In the genomic region with DNA sequence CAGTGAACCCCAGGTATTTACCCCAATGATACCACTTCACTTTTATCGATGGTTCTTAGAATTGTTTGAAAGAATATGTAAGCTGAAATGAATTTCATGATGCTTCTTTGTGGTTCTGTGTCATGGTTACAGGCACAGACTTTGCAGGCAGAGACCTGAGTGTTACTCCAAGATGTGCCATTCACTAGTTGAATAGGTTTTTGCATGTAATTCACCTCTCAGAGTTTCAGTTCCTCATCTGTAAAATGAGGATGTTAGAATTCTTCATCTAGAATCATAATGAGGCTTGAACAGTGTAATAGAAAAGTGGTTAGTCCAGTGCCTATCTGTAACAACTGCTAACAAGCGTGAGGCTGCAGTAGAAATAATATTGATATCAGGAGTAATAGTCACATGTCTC, we compare ENCODE assay signal across 13 cellular contexts. TPM values are rescaled to one million over a fixed set of nuclear protein-coding genes. Genes with fewer than 3 reads are reported as not detected.
DNase-seq lines count a peak whose midpoint lies in the region; ATAC-seq and TF ChIP-seq lines count a peak whose summit lies in the region.
"Had no signal": no experiment of that assay in that cellular context is flagged by ENCODE, and none has a peak within 500 bp of the region (broad histone marks: within the 10 kb centered on the region; RNA-seq: fewer than 3 reads in every experiment).

No MANE protein-coding gene starts in this region.

- no peaks in the 10 kb centered on the region for H3K36me3 Mint-ChIP-seq in natural killer cell
- H3K36me3 Mint-ChIP-seq in activated T-helper 2 cell treated with anti-CD3 and anti-CD28 coated beads, Interferon-gamma antibody, Interleukin-2, Interleukin-4, amounts not matched to agents 10 μg/mL and 5 μg/mL and 100 μg/mL, durations not matched to agents 14 hours and 24 hours and 36 hours (ENCODE audit: low read depth): no peaks in the 10 kb centered on the region

- no peaks in the 10 kb centered on the region for H3K4me1 Mint-ChIP-seq in natural killer cell
- H3K4me1 Mint-ChIP-seq in activated T-helper 2 cell treated with anti-CD3 and anti-CD28 coated beads, Interferon-gamma antibody, Interleukin-2, Interleukin-4, amounts not matched to agents 10 μg/mL and 5 μg/mL and 100 μg/mL, durations not matched to agents 14 hours and 24 hours and 36 hours (ENCODE audit: low read depth): no peaks in the 10 kb centered on the region

- peaks cover 17 to 19% of the 10 kb centered on the region in 2 donors for H3K9me3 Mint-ChIP-seq in natural killer cell
- peaks cover 36% of the 10 kb centered on the region for H3K9me3 Mint-ChIP-seq in activated T-helper 2 cell treated with anti-CD3 and anti-CD28 coated beads, Interferon-gamma antibody, Interleukin-2, Interleukin-4, amounts not matched to agents 10 μg/mL and 5 μg/mL and 100 μg/mL, durations not matched to agents 14 hours and 24 hours and 36 hours

- peak; percentile 2 for DNase-seq in germinal center (ENCODE audit: low spot score)
- DNase-seq in natural killer cell: no peak
- DNase-seq in cerebellar nuclear complex (lab: John Stamatoyannopoulos, UW): no peak
- no peak for DNase-seq in activated T-helper 2 cell treated with anti-CD3 and anti-CD28 coated beads, Interferon-gamma antibody, Interleukin-2, Interleukin-4, amounts not matched to agents 10 μg/mL and 5 μg/mL and 100 μg/mL, durations not matched to agents 14 hours and 24 hours and 36 hours (ENCODE audit: low spot score)
- DNase-seq: activated T-cell treated with anti-CD3 and anti-CD28 coated beads for 4 hours, amygdala, head of caudate nucleus, NCI-H345 had no signal

- no peak overlapping the region for H3K4me3 Mint-ChIP-seq in natural killer cell
- no peak overlapping the region for H3K4me3 Mint-ChIP-seq in activated T-helper 2 cell treated with anti-CD3 and anti-CD28 coated beads, Interferon-gamma antibody, Interleukin-2, Interleukin-4, amounts not matched to agents 10 μg/mL and 5 μg/mL and 100 μg/mL, durations not matched to agents 14 hours and 24 hours and 36 hours (ENCODE audit: low read depth)

- no peaks in the 10 kb centered on the region for H3K27me3 Mint-ChIP-seq in natural killer cell (ENCODE audit: low read depth in 2 of 2)
- H3K27me3 Mint-ChIP-seq in activated T-helper 2 cell treated with anti-CD3 and anti-CD28 coated beads, Interferon-gamma antibody, Interleukin-2, Interleukin-4, amounts not matched to agents 10 μg/mL and 5 μg/mL and 100 μg/mL, durations not matched to agents 14 hours and 24 hours and 36 hours (ENCODE audit: low read depth): no peaks in the 10 kb centered on the region

- no peak overlapping the region for H3K27ac Mint-ChIP-seq in natural killer cell
- H3K27ac Mint-ChIP-seq in activated T-helper 2 cell treated with anti-CD3 and anti-CD28 coated beads, Interferon-gamma antibody, Interleukin-2, Interleukin-4, amounts not matched to agents 10 μg/mL and 5 μg/mL and 100 μg/mL, durations not matched to agents 14 hours and 24 hours and 36 hours: no peak overlapping the region

- intact Hi-C loops in natural killer cell (cut with micrococcal nuclease): no loop called here
- intact Hi-C loops in activated T-helper 2 cell treated with anti-CD3 and anti-CD28 coated beads, Interferon-gamma antibody, Interleukin-2, Interleukin-4, amounts not matched to agents 10 μg/mL and 5 μg/mL and 100 μg/mL, durations not matched to agents 14 hours and 24 hours and 36 hours (cut with micrococcal nuclease): no loop called here

- ATAC-seq in GM19023 (IDR thresholded peaks at IDR 0.05; ENCODE audit: unreplicated experiment) (peak; percentile 93), GM21723 (IDR thresholded peaks at IDR 0.05; ENCODE audit: unreplicated experiment) (peak; percentile 98), HG03175 (IDR thresholded peaks at IDR 0.05; ENCODE audit: unreplicated experiment) (peak; percentile 96), natural killer cell (no peak)

- TF ChIP-seq CTCF in natural killer cell (IDR thresholded peaks at IDR 0.05): no peak

RNA-seq across cellular contexts. Expression of gene VSTM2A, which starts 54.6 kb away (rescaled TPM):
- not detected for total RNA-seq in natural killer cell
- total RNA-seq in activated T-helper 2 cell treated with anti-CD3 and anti-CD28 coated beads, Interferon-gamma antibody, Interleukin-2, Interleukin-4, amounts not matched to agents 10 μg/mL and 5 μg/mL and 100 μg/mL, durations not matched to agents 14 hours and 24 hours and 36 hours: not detected in 2 replicates
- total RNA-seq: liver, osteoblast had no signal

Comparison
In these comparisons a context has a peak if more than half of its experiments do, and no peak if none do; other contexts are left out.
1. ATAC-seq: peak in GM19023 (single experiment), GM21723 (single experiment) and HG03175 (single experiment); none in natural killer cell (0 of 3).